ENCODE assay signal across 29 cellular contexts in genomic region chr2:78614747-78615146, GRCh38.
DNase-seq lines count a peak whose midpoint lies in the region; ATAC-seq, FAIRE-seq and TF ChIP-seq lines count a peak whose summit lies in the region.
"Had no signal": no experiment of that assay in that cellular context is flagged by ENCODE, and none has a peak within 500 bp of the region (broad histone marks: within the 10 kb centered on the region; RNA-seq: fewer than 3 reads in every experiment).

No MANE protein-coding gene starts in this region.

- in situ Hi-C loops in HepG2 (cut with HindIII; ENCODE audit: extremely low pct_ligation_motif_present, low pct_unique_long_range_greater_than_20kb): no loop called here

- no peak for FAIRE-seq in HepG2 (lab: Jason Lieb, UNC)
- FAIRE-seq: A204.1, A549, D721Med had no signal

- TF ChIP-seq POLR2A in HepG2 (IDR thresholded peaks at IDR 0.05; ENCODE audit: insufficient read depth in 1 of 2, low read depth in 2 of 2, low read length in 2 of 2): no peak
- no peak for TF ChIP-seq POLR2A in right lobe of liver (IDR thresholded peaks at IDR 0.05)

- no peak overlapping the region for H3K4me2 ChIP-seq in HepG2 (ENCODE audit: low read depth, low read length)
- H3K4me2 ChIP-seq: A549; BLaER1; BLaER1 treated with 17β-estradiol and CSF1 and Interleukin-3, amounts not matched to agents 10 nM and 100 nM had no signal

- H3K36me3 ChIP-seq in HepG2 (replicated peaks in 1 of 2; ENCODE audit: control insufficient read depth in 1 of 2, insufficient read depth in 2 of 2, low read length in 2 of 2): no peaks in the 10 kb centered on the region
- H3K36me3 ChIP-seq in right lobe of liver: no peaks in the 10 kb centered on the region
- H3K36me3 ChIP-seq: BE2C; BLaER1; BLaER1 treated with 17β-estradiol and CSF1 and Interleukin-3, amounts not matched to agents 10 nM and 100 nM had no signal

- H3K9me3 ChIP-seq in HepG2 (ENCODE audit: low read length) (no peaks in the 10 kb centered on the region), right lobe of liver (no peaks in the 10 kb centered on the region)
- H3K9me3 ChIP-seq: BE2C; BLaER1; BLaER1 treated with 17β-estradiol and CSF1 and Interleukin-3, amounts not matched to agents 10 nM and 100 nM; Caco-2 had no signal

- H3K27me3 ChIP-seq in HepG2 (ENCODE audit: control insufficient read depth in 1 of 2, insufficient read depth in 2 of 2, low read length in 2 of 2) (no peaks in the 10 kb centered on the region; a peak in 1 of 5 replicates), right lobe of liver (no peaks in the 10 kb centered on the region)
- H3K27me3 ChIP-seq: BE2C; BLaER1; BLaER1 treated with 17β-estradiol and CSF1 and Interleukin-3, amounts not matched to agents 10 nM and 100 nM had no signal

- no peak overlapping the region for H2AFZ ChIP-seq in HepG2 (ENCODE audit: low read length)

- no peak overlapping the region for H3K4me3 ChIP-seq in HepG2 (replicated peaks in 1 of 3; ENCODE audit: insufficient read depth in 1 of 3, low read depth in 2 of 3, low read length in 3 of 3)
- no peak overlapping the region for H3K4me3 ChIP-seq in right lobe of liver
- H3K4me3 ChIP-seq: A549; BLaER1; BLaER1 treated with 17β-estradiol and CSF1 and Interleukin-3, amounts not matched to agents 10 nM and 100 nM had no signal

- no peak overlapping the region for H3K9ac ChIP-seq in HepG2 (ENCODE audit: insufficient read depth, low read depth, low read length)
- H3K9ac ChIP-seq: BLaER1; BLaER1 treated with 17β-estradiol and CSF1 and Interleukin-3, amounts not matched to agents 10 nM and 100 nM had no signal

- TF ChIP-seq RAD21 in HepG2 (CRISPR knock-in tag; IDR thresholded peaks at IDR 0.05): no peak

- intact Hi-C loops in HepG2 (cut with micrococcal nuclease; ENCODE audit: unreplicated experiment) (no loop called here), right lobe of liver (cut with DNase I) (no loop called here)

- no peak for DNase-seq in HepG2 (ENCODE audit: low spot score)
- DNase-seq in right lobe of liver: no peak
- DNase-seq: 8988T; ACHN; AML-193; BE2C; C1 segment of cervical spinal cord; Caco-2; Calu3; CD4-positive, alpha-beta memory T cell; CD4-positive, alpha-beta T cell; CD4-positive, CD25-positive, alpha-beta regulatory T cell; CD8-positive, alpha-beta memory T cell; CD8-positive, alpha-beta T cell; COR-L47; DMS 273 treated with DMSO at 0.1 percent for 48 hours; DMS153; DMS53; DMS79; DMS79 treated with DMSO at 0.1 percent for 48 hours; DND-41; EL had no signal

- POLR2A ChIA-PET in HepG2 (lab: Yijun Ruan, JAX): no interaction called here

- no peak overlapping the region for H3K27ac ChIP-seq in HepG2 (ENCODE audit: extremely low read length, insufficient read depth, low read length)
- no peak overlapping the region for H3K27ac ChIP-seq in right lobe of liver
- H3K27ac ChIP-seq: 22Rv1; A549; BLaER1; BLaER1 treated with 17β-estradiol and CSF1 and Interleukin-3, amounts not matched to agents 10 nM and 100 nM; C4-2B had no signal

- TF ChIP-seq CTCF in HepG2 (CRISPR knock-in tag; IDR thresholded peaks at IDR 0.05) (no peak), right lobe of liver (IDR thresholded peaks at IDR 0.05) (no peak)

- H4K20me1 ChIP-seq in HepG2 (ENCODE audit: insufficient read depth, low read length): no peaks in the 10 kb centered on the region
- H4K20me1 ChIP-seq: BLaER1; BLaER1 treated with 17β-estradiol and CSF1 and Interleukin-3, amounts not matched to agents 10 nM and 100 nM had no signal

- H3K4me1 ChIP-seq in HepG2 (ENCODE audit: insufficient read depth, low read length) (no peaks in the 10 kb centered on the region), right lobe of liver (no peaks in the 10 kb centered on the region)
- H3K4me1 ChIP-seq: A549; BE2C; BLaER1; BLaER1 treated with 17β-estradiol and CSF1 and Interleukin-3, amounts not matched to agents 10 nM and 100 nM; Caco-2 had no signal

- ATAC-seq in HepG2 (no peak), right lobe of liver (no peak)
- ATAC-seq: A549; CD8-positive, alpha-beta T cell had no signal

- no peaks in the 10 kb centered on the region for H3K79me2 ChIP-seq in HepG2 (ENCODE audit: insufficient read depth, low read length)

- no TSS peak for BruUV-seq in HepG2 (replicated peaks; lab: Mats Ljungman, UMichigan)

- CTCF ChIA-PET in HepG2 (lab: Yijun Ruan, JAX; ENCODE audit: low intra/inter-chr PET ratio, low total read pairs): no interaction called here

- TF ChIP-seq EP300 in HepG2 (IDR thresholded peaks at IDR 0.05; ENCODE audit: low read depth in 2 of 2, low read length in 2 of 2) (no peak), HepG2 (CRISPR knock-in tag; IDR thresholded peaks at IDR 0.05; ENCODE audit: borderline replicate concordance) (no peak)

TF ChIP-seq in HepG2, 621 proteins besides CTCF, POLR2A, EP300 and RAD21:
- no peak for TF ChIP-seq ZNF556 (CRISPR knock-in tag; IDR thresholded peaks at IDR 0.05; ENCODE audit: borderline replicate concordance)
- TF ChIP-seq ZNF496 (CRISPR knock-in tag; IDR thresholded peaks at IDR 0.05; ENCODE audit: insufficient replicate concordance): no peak
- TF ChIP-seq ATF7 (IDR thresholded peaks at IDR 0.05): peak; percentile 79
- no peak for TF ChIP-seq ATF7 (CRISPR knock-in tag; IDR thresholded peaks at IDR 0.05)
- TF ChIP-seq CREB1 (IDR thresholded peaks at IDR 0.05): peak; percentile 52
- TF ChIP-seq CREB1 (CRISPR knock-in tag; IDR thresholded peaks at IDR 0.05): no peak
- no peak for TF ChIP-seq SKIL (CRISPR knock-in tag; IDR thresholded peaks at IDR 0.05; ENCODE audit: borderline replicate concordance)
- TF ChIP-seq KMT2A (CRISPR knock-in tag; IDR thresholded peaks at IDR 0.05): no peak
- TF ChIP-seq ZNF530 (CRISPR knock-in tag; IDR thresholded peaks at IDR 0.05; ENCODE audit: low read depth): no peak
